ENCODE assay signal across 11 cellular contexts in the genomic region with DNA sequence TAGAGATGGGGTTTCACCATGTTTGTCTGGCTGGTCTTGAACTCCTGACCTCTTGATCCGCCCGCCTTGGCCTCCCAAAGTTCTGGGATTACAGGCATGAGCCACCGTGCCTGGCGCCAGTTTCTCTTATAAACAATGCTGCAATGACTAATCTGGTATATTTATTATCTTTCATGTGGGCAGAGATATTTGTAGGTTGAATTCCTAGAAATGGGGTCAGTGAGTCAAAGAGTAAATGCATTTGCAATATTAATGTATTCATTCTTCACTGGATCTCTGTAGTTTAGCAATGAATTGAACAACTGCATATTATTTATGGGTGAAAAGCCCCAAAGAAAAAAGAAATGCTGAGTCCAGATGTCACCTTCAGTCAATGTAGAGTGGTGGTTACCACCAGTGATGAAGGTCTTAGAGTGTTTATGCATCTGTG. TPM values are rescaled to one million over a fixed set of nuclear protein-coding genes. Genes with fewer than 3 reads are reported as not detected.
DNase-seq lines count a peak whose midpoint lies in the region; ATAC-seq and TF ChIP-seq lines count a peak whose summit lies in the region.
"Had no signal": no experiment of that assay in that cellular context is flagged by ENCODE, and none has a peak within 500 bp of the region (broad histone marks: within the 10 kb centered on the region; RNA-seq: fewer than 3 reads in every experiment).

No MANE protein-coding gene starts in this region.

- TF ChIP-seq POLR2A in breast epithelium (IDR thresholded peaks at IDR 0.05) = no peak

- H3K4me1 ChIP-seq in breast epithelium = no peaks in the 10 kb centered on the region
- no peaks in the 10 kb centered on the region for H3K4me1 ChIP-seq in HAP-1

- intact Hi-C loops in MCF 10A (cut with micrococcal nuclease) = no loop called here
- intact Hi-C loops in breast epithelium (cut with DNase I; ENCODE audit: low total_unique reads) = no loop called here
- intact Hi-C loops in left ventricle myocardium superior (cut with micrococcal nuclease) = no loop called here

- no peaks in the 10 kb centered on the region for H3K36me3 Mint-ChIP-seq in MCF 10A (ENCODE audit: insufficient read depth, unreplicated experiment)
- peaks cover 14% of the 10 kb centered on the region for H3K36me3 Mint-ChIP-seq in effector memory CD8-positive, alpha-beta T cell (ENCODE audit: insufficient read depth)
- H3K36me3 Mint-ChIP-seq in stimulated activated naive CD8-positive, alpha-beta T cell treated with anti-CD3 and anti-CD28 coated beads, Interleukin-15, Interleukin-2, amounts not matched to agents 100 ng/mL and 50 ng/mL, for 24 hours (ENCODE audit: low read depth) = no peaks in the 10 kb centered on the region

- ATAC-seq in effector memory CD8-positive, alpha-beta T cell (replicated peaks) = no peak
- ATAC-seq in left ventricle myocardium superior = no peak

- DNase-seq in MCF 10A (ENCODE audit: unreplicated experiment) (peak; percentile 67), breast epithelium (ENCODE audit: low spot score in 2 of 2) (no peak), HAP-1 (ENCODE audit: low spot score in 2 of 2) (no peak), AG08395 (ENCODE audit: low spot score) (no peak), left ventricle myocardium superior (no peak)
- peak; percentile 33 to 42 for DNase-seq in activated CD4-positive, alpha-beta T cell treated with anti-CD3 and anti-CD28 coated beads for 4 hours
- no peak for DNase-seq in effector memory CD8-positive, alpha-beta T cell
- DNase-seq: NCI-H446 had no signal

- no peaks in the 10 kb centered on the region for H3K36me3 ChIP-seq in breast epithelium
- no peaks in the 10 kb centered on the region for H3K36me3 ChIP-seq in HAP-1 (replicated peaks)

- H3K27ac ChIP-seq in breast epithelium = no peak overlapping the region

- no peak overlapping the region for H3K4me3 Mint-ChIP-seq in MCF 10A (ENCODE audit: unreplicated experiment)
- peak overlapping the region; percentile 66 to 73 for H3K4me3 Mint-ChIP-seq in effector memory CD8-positive, alpha-beta T cell
- peak overlapping the region; percentile 78 for H3K4me3 Mint-ChIP-seq in stimulated activated naive CD8-positive, alpha-beta T cell treated with anti-CD3 and anti-CD28 coated beads, Interleukin-15, Interleukin-2, amounts not matched to agents 100 ng/mL and 50 ng/mL, for 24 hours
- H3K4me3 Mint-ChIP-seq: dendritic cell treated with granulocyte-macrophage colony-stimulating factor and Interleukin-4, amounts not matched to agents 40 ng/mL and 50 ng/mL, for 4 days; nephron had no signal

- peaks cover 5% of the 10 kb centered on the region for H3K4me1 Mint-ChIP-seq in MCF 10A (ENCODE audit: insufficient read depth, unreplicated experiment)
- H3K4me1 Mint-ChIP-seq in effector memory CD8-positive, alpha-beta T cell (ENCODE audit: low read depth in 2 of 2) = peaks cover 40 to 42% of the 10 kb centered on the region in 2 donors
- H3K4me1 Mint-ChIP-seq in stimulated activated naive CD8-positive, alpha-beta T cell treated with anti-CD3 and anti-CD28 coated beads, Interleukin-15, Interleukin-2, amounts not matched to agents 100 ng/mL and 50 ng/mL, for 24 hours (ENCODE audit: low read depth) = peaks cover 48% of the 10 kb centered on the region

- no peak for TF ChIP-seq CTCF in MCF 10A (IDR thresholded peaks at IDR 0.05; ENCODE audit: unreplicated experiment)
- TF ChIP-seq CTCF in breast epithelium (IDR thresholded peaks at IDR 0.05) = no peak

- H3K9me3 ChIP-seq in breast epithelium (peaks cover 0 to 7% of the 10 kb centered on the region in 2 donors), HAP-1 (no peaks in the 10 kb centered on the region)

- no TSS peak for BruUV-seq in MCF 10A (replicated peaks; lab: Mats Ljungman, UMichigan)

- H3K4me3 ChIP-seq in breast epithelium (no peak overlapping the region), HAP-1 (no peak overlapping the region)

- no peak overlapping the region for H3K27ac Mint-ChIP-seq in MCF 10A (ENCODE audit: low read depth, unreplicated experiment)
- peak overlapping the region; percentile 30 to 91 for H3K27ac Mint-ChIP-seq in effector memory CD8-positive, alpha-beta T cell
- H3K27ac Mint-ChIP-seq in stimulated activated naive CD8-positive, alpha-beta T cell treated with anti-CD3 and anti-CD28 coated beads, Interleukin-15, Interleukin-2, amounts not matched to agents 100 ng/mL and 50 ng/mL, for 24 hours = peak overlapping the region; percentile 88
- H3K27ac Mint-ChIP-seq: dendritic cell treated with granulocyte-macrophage colony-stimulating factor and Interleukin-4, amounts not matched to agents 40 ng/mL and 50 ng/mL, for 4 days; nephron had no signal

- in situ Hi-C loops in HAP-1 (cut with MboI; ENCODE audit: low sequenced_read_pairs) = no loop called here

- CTCF ChIA-PET in MCF 10A (lab: Yijun Ruan, JAX) = interaction anchor here (0.6 to 2.9 kb wide), 3 partner anchors 50 to 802 kb away, joined by 3 to 11 read pairs (median 5); no protein-coding TSS in a partner anchor

- H3K27me3 Mint-ChIP-seq in MCF 10A (ENCODE audit: insufficient read depth, unreplicated experiment) = no peaks in the 10 kb centered on the region
- no peaks in the 10 kb centered on the region for H3K27me3 Mint-ChIP-seq in effector memory CD8-positive, alpha-beta T cell
- H3K27me3 Mint-ChIP-seq in stimulated activated naive CD8-positive, alpha-beta T cell treated with anti-CD3 and anti-CD28 coated beads, Interleukin-15, Interleukin-2, amounts not matched to agents 100 ng/mL and 50 ng/mL, for 24 hours = no peaks in the 10 kb centered on the region
- H3K27me3 Mint-ChIP-seq: dendritic cell treated with granulocyte-macrophage colony-stimulating factor and Interleukin-4, amounts not matched to agents 40 ng/mL and 50 ng/mL, for 4 days had no signal

- H3K27me3 ChIP-seq in breast epithelium (no peaks in the 10 kb centered on the region), HAP-1 (ENCODE audit: low read depth) (no peaks in the 10 kb centered on the region)

- POLR2A ChIA-PET in MCF 10A (lab: Yijun Ruan, JAX) = interaction anchor here (0.7 kb wide), 1 partner anchor 262 kb away, joined by 4 read pairs; no protein-coding TSS in a partner anchor

- H3K9me3 Mint-ChIP-seq in MCF 10A (ENCODE audit: unreplicated experiment) = no peaks in the 10 kb centered on the region
- H3K9me3 Mint-ChIP-seq in effector memory CD8-positive, alpha-beta T cell = no peaks in the 10 kb centered on the region
- no peaks in the 10 kb centered on the region for H3K9me3 Mint-ChIP-seq in stimulated activated naive CD8-positive, alpha-beta T cell treated with anti-CD3 and anti-CD28 coated beads, Interleukin-15, Interleukin-2, amounts not matched to agents 100 ng/mL and 50 ng/mL, for 24 hours
- H3K9me3 Mint-ChIP-seq: nephron had no signal

RNA-seq across cellular contexts. Expression of a gene that starts 22.8 kb away (rescaled TPM):
- total RNA-seq in MCF 10A (2022) = not detected in 2 replicates
- total RNA-seq in breast epithelium = 10 to 100 TPM in 1 of 3 donors, 1 to 10 TPM in 2; 2.0 to 47.2 (median 2.6) TPM
- 1.7 TPM for total RNA-seq in left ventricle myocardium superior

RNA-seq across cellular contexts. Expression of a gene that starts 52.5 kb away (rescaled TPM):
- total RNA-seq in MCF 10A (2022) (0.93 and 1.1 TPM in 2 replicates), breast epithelium (10 to 100 TPM in 1 of 3 donors, 1 to 10 TPM in 2; 6.4 to 16.6 (median 7.5) TPM), left ventricle myocardium superior (3.6 TPM)

Comparison
In these comparisons a context has a peak if more than half of its experiments do, and no peak if none do; other contexts are left out.
1. DNase-seq: peak in MCF 10A (single experiment) and activated CD4-positive, alpha-beta T cell treated with anti-CD3 and anti-CD28 coated beads for 4 hours (2 of 2); none in breast epithelium (0 of 2), effector memory CD8-positive, alpha-beta T cell (0 of 3), HAP-1 (0 of 2), AG08395 (single experiment) and left ventricle myocardium superior (single experiment).